Comparison of ENCODE assay signal across 8 cellular contexts in genomic region chr2:109510136-109511028, GRCh38.
DNase-seq lines count a peak whose midpoint lies in the region; ATAC-seq and TF ChIP-seq lines count a peak whose summit lies in the region.

No MANE protein-coding gene starts in this region.

- H3K4me1 Mint-ChIP-seq in nephron progenitor cell = peaks cover 21% of the 10 kb centered on the region

- H3K9me3 ChIP-seq in Panc1 (ENCODE audit: control insufficient read depth, insufficient read depth, low read depth, low read length) = no peaks in the 10 kb centered on the region

- intact Hi-C loops in Panc1 (cut with micrococcal nuclease; ENCODE audit: unreplicated experiment) = loop anchor here (2.0 kb wide), 1 partner anchor 386 kb away; no protein-coding TSS in a partner anchor

- in situ Hi-C loops in Panc1 (cut with HindIII; ENCODE audit: low pct_unique_long_range_greater_than_20kb, low sequenced_read_pairs) = no loop called here

- TF ChIP-seq CTCF in Panc1 (IDR thresholded peaks at IDR 0.05) (peak; percentile 97), nephron progenitor cell (IDR thresholded peaks at IDR 0.05) (peak; percentile 94)

- H3K27ac Mint-ChIP-seq in nephron progenitor cell = no peak overlapping the region

- H3K9me3 Mint-ChIP-seq in nephron progenitor cell = peaks cover 8% of the 10 kb centered on the region

- H3K4me3 ChIP-seq in Panc1 (ENCODE audit: low read depth in 2 of 2, low read length in 2 of 2) = no peak overlapping the region

- DNase-seq in ELR (ENCODE audit: low read depth) = peak; percentile 81
- peak; percentile 79 for DNase-seq in HT-29 (ENCODE audit: low spot score)
- DNase-seq in Panc1 (ENCODE audit: low read depth, low spot score) = peak; percentile 53
- peak; percentile 78 for DNase-seq in activated T-cell treated with anti-CD3 and anti-CD28 coated beads, Interleukin-2, amount 50 U/mL, for 1 hour
- DNase-seq in fibroblast of gingiva (ENCODE audit: low read depth) = peak; percentile 51
- peak; percentile 80 for DNase-seq in nephron progenitor cell
- peak; percentile 77 for DNase-seq in stimulated activated naive CD8-positive, alpha-beta T cell treated with anti-CD3 and anti-CD28 coated beads, Interleukin-15, Interleukin-2, amounts not matched to agents 100 U/mL and 50 U/mL, for 24 hours

- CTCF ChIA-PET in Panc1 (lab: Charles Lee) = interaction anchor here (0.6 to 1.4 kb wide), 5 partner anchors 34 to 383 kb away, joined by 3 read pairs; no protein-coding TSS in a partner anchor

- peaks cover 3% of the 10 kb centered on the region for H3K36me3 Mint-ChIP-seq in nephron progenitor cell (ENCODE audit: low read depth)

- no TSS peak for BruUV-seq in Panc1 (replicated peaks; lab: Mats Ljungman, UMichigan)

- peaks cover 4% of the 10 kb centered on the region for H3K27me3 Mint-ChIP-seq in nephron progenitor cell (ENCODE audit: low read depth, poor library complexity)

- H3K4me3 Mint-ChIP-seq in nephron progenitor cell = no peak overlapping the region

- ATAC-seq in Panc1 (peak; percentile 86), GM18517 (IDR thresholded peaks at IDR 0.05; ENCODE audit: unreplicated experiment) (no peak)
- peak; percentile 62 for ATAC-seq in stimulated activated naive CD8-positive, alpha-beta T cell treated with anti-CD3 and anti-CD28 coated beads, Interleukin-15, Interleukin-2, amounts not matched to agents 100 U/mL and 50 U/mL, for 24 hours

- POLR2A ChIA-PET in Panc1 (lab: Charles Lee) = no interaction called here

- H3K36me3 ChIP-seq in Panc1 (ENCODE audit: control insufficient read depth, insufficient read depth, low read length) = no peaks in the 10 kb centered on the region

- no peak overlapping the region for H3K27ac ChIP-seq in Panc1 (ENCODE audit: low read length)

- peaks cover 6% of the 10 kb centered on the region for H3K4me1 ChIP-seq in Panc1 (ENCODE audit: control insufficient read depth, insufficient read depth, low read length)

- H3K27me3 ChIP-seq in Panc1 (ENCODE audit: control insufficient read depth, insufficient read depth, low read length) = no peaks in the 10 kb centered on the region
